Comparison of ENCODE assay signal across 2 cellular contexts in genomic region chr12:128849802-128850201, GRCh38. TPM values are rescaled to one million over a fixed set of nuclear protein-coding genes. Genes with fewer than 3 reads are reported as not detected.
"Had no signal": no experiment of that assay in that cellular context is flagged by ENCODE, and none has a peak within 500 bp of the region (broad histone marks: within the 10 kb centered on the region; RNA-seq: fewer than 3 reads in every experiment).

No MANE protein-coding gene starts in this region.

RNA-seq across cellular contexts. Expression of gene GLT1D1, which starts 3.5 kb away (rescaled TPM):
- total RNA-seq: HT-29, IMR-90 had no signal
- polyA plus RNA-seq: IMR-90 had no signal
